1 cellular context compared by ENCODE assay signal in genomic region chr15:73994419-73994883, GRCh38.
TF ChIP-seq lines count a peak whose summit lies in the region.

TSS of gene PML (plus strand) at chr15:73994716. CDS start at chr15:73994813, 97 bp downstream.

TF ChIP-seq in HEK293, 187 proteins besides CTCF, POLR2A, EP300 and RAD21 (continued from another document):
- peak; percentile 45; the same call in 1 of the 2 replicates for TF ChIP-seq ZNF561 (tag by site-specific recombination; IDR thresholded peaks at IDR 0.05; ENCODE audit: borderline replicate concordance)
